ENCODE assay signal across 8 cellular contexts in the genomic region with DNA sequence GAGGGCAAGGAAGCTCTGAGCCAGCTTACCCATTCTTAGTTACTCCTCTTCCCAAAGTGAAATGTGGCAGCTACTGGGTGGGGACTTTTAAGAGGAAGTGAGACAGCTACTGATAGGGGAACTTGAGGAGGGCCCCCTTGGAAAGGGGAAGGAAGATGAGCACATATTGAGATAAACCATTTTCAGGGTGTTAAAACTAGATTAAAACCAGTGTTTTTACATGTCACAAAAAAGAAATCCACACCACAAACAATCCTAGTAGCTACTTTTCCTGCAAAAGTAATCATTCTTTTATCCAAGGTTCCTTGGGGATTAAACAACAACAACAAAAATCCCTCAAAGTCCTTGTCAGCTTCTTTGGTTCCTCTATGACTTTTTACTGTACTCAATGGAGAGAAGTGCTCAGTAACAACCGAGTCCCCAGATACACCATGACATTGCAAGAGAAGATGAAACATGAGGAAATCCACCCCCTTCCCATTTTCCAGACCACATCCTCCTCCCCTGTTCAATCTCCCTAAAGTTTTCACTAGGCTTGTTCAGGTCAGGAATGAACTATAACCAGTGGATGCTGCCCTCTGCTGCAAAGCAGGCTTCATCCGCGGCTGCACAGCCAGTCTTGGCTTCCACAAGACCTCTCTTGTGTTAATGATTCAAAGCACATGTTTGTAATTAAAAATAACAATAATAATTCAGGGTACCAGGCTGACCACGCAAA.
DNase-seq lines count a peak whose midpoint lies in the region; ATAC-seq and TF ChIP-seq lines count a peak whose summit lies in the region.

No MANE protein-coding gene starts in this region.

- H3K9me3 Mint-ChIP-seq in glutamatergic neuron (ENCODE audit: unreplicated experiment): peaks cover 2% of the 10 kb centered on the region
- no peaks in the 10 kb centered on the region for H3K9me3 Mint-ChIP-seq in effector memory CD8-positive, alpha-beta T cell
- no peaks in the 10 kb centered on the region for H3K9me3 Mint-ChIP-seq in CD4-positive, alpha-beta T cell

- in situ Hi-C loops in ACHN (cut with HindIII; ENCODE audit: low pct_ligation_motif_present, low pct_unique_long_range_greater_than_20kb, low sequenced_read_pairs): no loop called here

- H3K27me3 Mint-ChIP-seq in glutamatergic neuron (ENCODE audit: unreplicated experiment): peaks cover 2% of the 10 kb centered on the region
- peaks cover 10 to 11% of the 10 kb centered on the region in 2 donors for H3K27me3 Mint-ChIP-seq in effector memory CD8-positive, alpha-beta T cell
- H3K27me3 Mint-ChIP-seq in CD4-positive, alpha-beta T cell: no peaks in the 10 kb centered on the region

- no peak overlapping the region for H3K27ac ChIP-seq in CD4-positive, alpha-beta T cell (ENCODE audit: low read depth, low read length)

- ATAC-seq in GM21526 (IDR thresholded peaks at IDR 0.05; ENCODE audit: low FRiP score, unreplicated experiment): peak; percentile 53
- ATAC-seq in effector memory CD8-positive, alpha-beta T cell (replicated peaks): no peak
- ATAC-seq in CD4-positive, alpha-beta T cell (ENCODE audit: poor library complexity): no peak

- no peak for TF ChIP-seq CTCF in glutamatergic neuron (IDR thresholded peaks at IDR 0.05; ENCODE audit: partially characterized antibody, unreplicated experiment)
- TF ChIP-seq CTCF in CD4-positive, alpha-beta T cell (IDR thresholded peaks at IDR 0.05): no peak

- intact Hi-C loops in CD4-positive, alpha-beta T cell (cut with DNase I, micrococcal nuclease): loop anchor here (2.0 to 10.0 kb wide), 3 partner anchors 175 to 405 kb away; a partner anchor contains a TSS

- no peaks in the 10 kb centered on the region for H3K27me3 ChIP-seq in CD4-positive, alpha-beta T cell (ENCODE audit: control insufficient read depth, insufficient read depth, low read length)

- H3K4me1 Mint-ChIP-seq in glutamatergic neuron (ENCODE audit: low read depth, unreplicated experiment): peaks cover 8% of the 10 kb centered on the region
- H3K4me1 Mint-ChIP-seq in effector memory CD8-positive, alpha-beta T cell (ENCODE audit: low read depth in 2 of 2): no peaks in the 10 kb centered on the region
- H3K4me1 Mint-ChIP-seq in CD4-positive, alpha-beta T cell (ENCODE audit: low read depth): peaks cover 6% of the 10 kb centered on the region

- POLR2A ChIA-PET in CD4-positive, alpha-beta T cell (lab: Charles Lee): no interaction called here

- no peak overlapping the region for H3K27ac Mint-ChIP-seq in glutamatergic neuron (ENCODE audit: unreplicated experiment)
- H3K27ac Mint-ChIP-seq in effector memory CD8-positive, alpha-beta T cell: no peak overlapping the region
- no peak overlapping the region for H3K27ac Mint-ChIP-seq in CD4-positive, alpha-beta T cell

- DNase-seq in ACHN: peak; percentile 3
- peak; percentile 84 for DNase-seq in OCI-M1 (lab: John Stamatoyannopoulos, UW)
- DNase-seq in glutamatergic neuron: peak; percentile 27
- no peak for DNase-seq in effector memory CD8-positive, alpha-beta T cell
- DNase-seq in DMS79 (lab: John Stamatoyannopoulos, UW): no peak
- DNase-seq in CD4-positive, alpha-beta T cell: no peak
- no peak for DNase-seq in DMS153 (lab: John Stamatoyannopoulos, UW)

- H3K4me3 Mint-ChIP-seq in glutamatergic neuron (ENCODE audit: unreplicated experiment): no peak overlapping the region
- no peak overlapping the region for H3K4me3 Mint-ChIP-seq in effector memory CD8-positive, alpha-beta T cell
- H3K4me3 Mint-ChIP-seq in CD4-positive, alpha-beta T cell: no peak overlapping the region

- H3K36me3 Mint-ChIP-seq in glutamatergic neuron (ENCODE audit: unreplicated experiment): no peaks in the 10 kb centered on the region
- H3K36me3 Mint-ChIP-seq in effector memory CD8-positive, alpha-beta T cell (ENCODE audit: insufficient read depth): no peaks in the 10 kb centered on the region
- no peaks in the 10 kb centered on the region for H3K36me3 Mint-ChIP-seq in CD4-positive, alpha-beta T cell (ENCODE audit: low read depth)

- CTCF ChIA-PET in CD4-positive, alpha-beta T cell (lab: Charles Lee): no interaction called here

- no peaks in the 10 kb centered on the region for H3K9me3 ChIP-seq in CD4-positive, alpha-beta T cell (ENCODE audit: control insufficient read depth, low read length)

Comparison
In these comparisons a context has a peak if more than half of its experiments do, and no peak if none do; other contexts are left out.
1. DNase-seq: peak in ACHN (single experiment), OCI-M1 (single experiment) and glutamatergic neuron (single experiment); none in effector memory CD8-positive, alpha-beta T cell (0 of 3), DMS79 (single experiment), CD4-positive, alpha-beta T cell (0 of 10) and DMS153 (single experiment).